In the genomic region with DNA sequence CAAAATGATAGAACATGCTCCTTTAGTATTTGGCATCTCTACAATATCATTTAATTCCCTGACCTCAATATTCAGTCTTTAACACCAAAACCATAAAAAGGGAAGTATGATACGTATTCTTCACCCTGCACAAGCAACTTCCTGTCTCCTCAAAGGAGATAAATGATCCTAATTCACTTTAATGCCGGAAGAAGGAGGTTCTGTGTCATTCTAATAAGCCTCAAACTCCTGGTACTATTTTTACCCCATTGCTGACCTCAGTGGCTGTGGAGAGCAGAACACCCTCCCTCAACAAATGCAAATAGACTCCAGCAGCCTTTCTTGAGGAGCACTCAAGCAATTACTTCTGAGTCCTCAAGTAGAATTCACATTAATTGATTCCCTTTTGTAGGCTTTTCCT, we compare ENCODE assay signal across 9 cellular contexts.
A peak's percentile ranks its signal among the peaks of the same experiment; 100 is the strongest.
DNase-seq lines count a peak whose midpoint lies in the region; ATAC-seq and TF ChIP-seq lines count a peak whose summit lies in the region.
"Had no signal": no experiment of that assay in that cellular context is flagged by ENCODE, and none has a peak within 500 bp of the region (broad histone marks: within the 10 kb centered on the region; RNA-seq: fewer than 3 reads in every experiment).

No MANE protein-coding gene starts in this region.

- H3K4me1 Mint-ChIP-seq in CD8-positive, alpha-beta T cell (ENCODE audit: low read depth): peaks cover 6% of the 10 kb centered on the region

- H3K4me3 Mint-ChIP-seq in CD8-positive, alpha-beta T cell: no peak overlapping the region
- H3K4me3 Mint-ChIP-seq: natural killer cell treated with Interleukin-12 subunit alpha and Interleukin-12 subunit beta and Interleukin-15 and Interleukin-18, amount 100 ng/mL, for 72 hours had no signal

- H3K4me3 ChIP-seq in DOHH2 (ENCODE audit: low read length): peak overlapping the region; percentile 62
- H3K4me3 ChIP-seq in WERI-Rb-1 (ENCODE audit: low read depth, low read length): no peak overlapping the region
- H3K4me3 ChIP-seq in CD8-positive, alpha-beta T cell (ENCODE audit: low read depth, low read length): no peak overlapping the region
- H3K4me3 ChIP-seq in lower leg skin (ENCODE audit: low read depth, poor library complexity, severe bottlenecking): no peak overlapping the region
- H3K4me3 ChIP-seq in Peyer's patch: no peak overlapping the region

- H3K27me3 Mint-ChIP-seq in CD8-positive, alpha-beta T cell (ENCODE audit: low read depth): peaks cover 3% of the 10 kb centered on the region
- H3K27me3 Mint-ChIP-seq: natural killer cell treated with Interleukin-12 subunit alpha and Interleukin-12 subunit beta and Interleukin-15 and Interleukin-18, amount 100 ng/mL, for 72 hours had no signal

- no peaks in the 10 kb centered on the region for H3K79me2 ChIP-seq in DOHH2 (ENCODE audit: control insufficient read depth, low read length)

- no peaks in the 10 kb centered on the region for H3K36me3 Mint-ChIP-seq in CD8-positive, alpha-beta T cell
- H3K36me3 Mint-ChIP-seq: natural killer cell treated with Interleukin-12 subunit alpha and Interleukin-12 subunit beta and Interleukin-15 and Interleukin-18, amount 100 ng/mL, for 72 hours had no signal

- 0 out of 2 replicates have a peak, but pooled peaks cover 2% of the 10 kb centered on the region for H3K27me3 ChIP-seq in DOHH2 (ENCODE audit: control insufficient read depth, low read length)
- H3K27me3 ChIP-seq in WERI-Rb-1 (ENCODE audit: insufficient read depth, low read depth, severe bottlenecking): no peaks in the 10 kb centered on the region
- H3K27me3 ChIP-seq in CD8-positive, alpha-beta T cell (ENCODE audit: insufficient read depth, low read length): no peaks in the 10 kb centered on the region
- H3K27me3 ChIP-seq in Peyer's patch: no peaks in the 10 kb centered on the region

- H3K9me2 ChIP-seq in DOHH2 (replicated peaks; ENCODE audit: control insufficient read depth, low read length): no peaks in the 10 kb centered on the region

- ATAC-seq in GM19468 (IDR thresholded peaks at IDR 0.05; ENCODE audit: extremely low read depth, unreplicated experiment) (peak; percentile 91), HG03460 (IDR thresholded peaks at IDR 0.05; ENCODE audit: unreplicated experiment) (peak; percentile 98)
- ATAC-seq in CD8-positive, alpha-beta T cell: no peak

- H3K9me3 Mint-ChIP-seq in CD8-positive, alpha-beta T cell: no peaks in the 10 kb centered on the region

- intact Hi-C loops in CD8-positive, alpha-beta T cell (cut with DNase I, micrococcal nuclease): no loop called here
- intact Hi-C loops in lower leg skin (cut with DNase I; ENCODE audit: low total_unique reads): no loop called here

- H3K27ac Mint-ChIP-seq in CD8-positive, alpha-beta T cell: no peak overlapping the region
- H3K27ac Mint-ChIP-seq: natural killer cell treated with Interleukin-12 subunit alpha and Interleukin-12 subunit beta and Interleukin-15 and Interleukin-18, amount 100 ng/mL, for 72 hours had no signal

- POLR2A ChIA-PET in CD8-positive, alpha-beta T cell (lab: Charles Lee): no interaction called here

- TF ChIP-seq CTCF in DOHH2 (IDR thresholded peaks at IDR 0.05; ENCODE audit: low read depth, low read length, poor library complexity, severe bottlenecking): no peak
- TF ChIP-seq CTCF in WERI-Rb-1 (IDR thresholded peaks at IDR 0.05; ENCODE audit: low read depth, low read length): no peak
- no peak for TF ChIP-seq CTCF in CD8-positive, alpha-beta T cell (IDR thresholded peaks at IDR 0.05)
- no peak for TF ChIP-seq CTCF in lower leg skin (IDR thresholded peaks at IDR 0.05)
- no peak for TF ChIP-seq CTCF in Peyer's patch (IDR thresholded peaks at IDR 0.05)

- TF ChIP-seq POLR2A in lower leg skin (IDR thresholded peaks at IDR 0.05) (no peak), Peyer's patch (IDR thresholded peaks at IDR 0.05) (no peak)

- 55 to 66% methylated on average over 2 of the region's 2 CpGs for WGBS in lower leg skin, 2 donors

- peak overlapping the region; percentile 84 for H3K4me2 ChIP-seq in DOHH2 (ENCODE audit: low read length)

- no peaks in the 10 kb centered on the region for H3K9me3 ChIP-seq in DOHH2 (ENCODE audit: control insufficient read depth, insufficient read depth, low read length)
- no peaks in the 10 kb centered on the region for H3K9me3 ChIP-seq in WERI-Rb-1 (ENCODE audit: severe bottlenecking)
- no peaks in the 10 kb centered on the region for H3K9me3 ChIP-seq in CD8-positive, alpha-beta T cell (ENCODE audit: low read length)
- H3K9me3 ChIP-seq in Peyer's patch: no peaks in the 10 kb centered on the region

- CTCF ChIA-PET in CD8-positive, alpha-beta T cell (lab: Charles Lee): no interaction called here

- H3K36me3 ChIP-seq in DOHH2 (ENCODE audit: control insufficient read depth, low read length) (no peaks in the 10 kb centered on the region), WERI-Rb-1 (no peaks in the 10 kb centered on the region), Peyer's patch (no peaks in the 10 kb centered on the region)
- H3K36me3 ChIP-seq in CD8-positive, alpha-beta T cell (ENCODE audit: insufficient read depth, low read length): no peaks in the 10 kb centered on the region

- H3K4me1 ChIP-seq in DOHH2 (ENCODE audit: control insufficient read depth, low read length): peaks cover 48% of the 10 kb centered on the region
- no peaks in the 10 kb centered on the region for H3K4me1 ChIP-seq in CD8-positive, alpha-beta T cell (ENCODE audit: insufficient read depth, low read length)
- H3K4me1 ChIP-seq in Peyer's patch: no peaks in the 10 kb centered on the region

- H3F3A ChIP-seq in DOHH2 (ENCODE audit: control insufficient read depth, insufficient read depth): peaks cover 11% of the 10 kb centered on the region

- peak overlapping the region; percentile 59 for H3K27ac ChIP-seq in DOHH2 (ENCODE audit: low read depth, low read length)
- no peak overlapping the region; the same call in 1 of the 2 replicates for H3K27ac ChIP-seq in WERI-Rb-1
- no peak overlapping the region for H3K27ac ChIP-seq in CD8-positive, alpha-beta T cell (ENCODE audit: low read depth, low read length)
- H3K27ac ChIP-seq in Peyer's patch: no peak overlapping the region

- peak; percentile 30 for DNase-seq in WERI-Rb-1
- no peak for DNase-seq in amniotic stem cell (lab: John Stamatoyannopoulos, UW)
- no peak for DNase-seq in CD8-positive, alpha-beta T cell
- DNase-seq in lower leg skin (ENCODE audit: low spot score in 2 of 2): no peak
- DNase-seq in Peyer's patch: no peak

- H4K20me1 ChIP-seq in DOHH2 (ENCODE audit: control insufficient read depth, insufficient read depth, low read depth, low read length): no peaks in the 10 kb centered on the region
